Comparison of ENCODE assay signal across 8 cellular contexts in genomic region chr22:31616315-31616980, GRCh38. TPM values are rescaled to one million over a fixed set of nuclear protein-coding genes. Genes with fewer than 3 reads are reported as not detected.
DNase-seq lines count a peak whose midpoint lies in the region; ATAC-seq, FAIRE-seq and TF ChIP-seq lines count a peak whose summit lies in the region.

No MANE protein-coding gene starts in this region.

- DNase-seq in activated T-cell treated with anti-CD3 and anti-CD28 coated beads for 24 hours (ENCODE audit: low read depth) (peak; percentile 26), activated T-cell treated with anti-CD3 and anti-CD28 coated beads for 4 hours (no peak), bronchial epithelial cell (ENCODE audit: low read depth) (no peak), NCI-H524 treated with DMSO at 0.1 percent for 48 hours (lab: John Stamatoyannopoulos, UW) (no peak), hippocampal formation (lab: John Stamatoyannopoulos, UW) (no peak), retina (no peak)
- peak in 1 of 2 donors; percentile 55 for DNase-seq in stimulated activated naive CD8-positive, alpha-beta T cell treated with anti-CD3 and anti-CD28 coated beads, Interleukin-15, amount 100 ng/mL, for 72 hours

- H3K4me3 ChIP-seq in bronchial epithelial cell (ENCODE audit: low read depth, low read length): no peak overlapping the region

- no peaks in the 10 kb centered on the region for H3K27me3 Mint-ChIP-seq in stimulated activated naive CD8-positive, alpha-beta T cell treated with anti-CD3 and anti-CD28 coated beads, Interleukin-15, amount 100 ng/mL, for 72 hours

- H3K4me1 Mint-ChIP-seq in stimulated activated naive CD8-positive, alpha-beta T cell treated with anti-CD3 and anti-CD28 coated beads, Interleukin-15, amount 100 ng/mL, for 72 hours: peaks cover 61% of the 10 kb centered on the region

- no peak for TF ChIP-seq CTCF in bronchial epithelial cell (IDR thresholded peaks at IDR 0.05; ENCODE audit: insufficient read depth, low read length, severe bottlenecking)

- no peaks in the 10 kb centered on the region for H3K27me3 ChIP-seq in bronchial epithelial cell (ENCODE audit: control insufficient read depth, insufficient read depth, low read length)

- FAIRE-seq in bronchial epithelial cell (lab: Jason Lieb, UNC): peak; percentile 52

- peak; percentile 72 for ATAC-seq in HG03442 (IDR thresholded peaks at IDR 0.05; ENCODE audit: unreplicated experiment)
- peak; percentile 86 for ATAC-seq in stimulated activated naive CD8-positive, alpha-beta T cell treated with anti-CD3 and anti-CD28 coated beads, Interleukin-15, amount 100 ng/mL, for 72 hours

- peak overlapping the region in 1 of 2 donors; percentile 44 for H3K4me3 Mint-ChIP-seq in stimulated activated naive CD8-positive, alpha-beta T cell treated with anti-CD3 and anti-CD28 coated beads, Interleukin-15, amount 100 ng/mL, for 72 hours

- H3K9me3 Mint-ChIP-seq in stimulated activated naive CD8-positive, alpha-beta T cell treated with anti-CD3 and anti-CD28 coated beads, Interleukin-15, amount 100 ng/mL, for 72 hours: no peaks in the 10 kb centered on the region

- peak overlapping the region; percentile 61 to 95 for H3K27ac Mint-ChIP-seq in stimulated activated naive CD8-positive, alpha-beta T cell treated with anti-CD3 and anti-CD28 coated beads, Interleukin-15, amount 100 ng/mL, for 72 hours

- peaks cover 28% of the 10 kb centered on the region for H3K36me3 ChIP-seq in bronchial epithelial cell (ENCODE audit: control insufficient read depth, insufficient read depth, low read length)

RNA-seq across cellular contexts. Expression of gene PISD, which starts 45.6 kb away (rescaled TPM):
- 21.9 and 28.7 TPM in 2 replicates for total RNA-seq in bronchial epithelial cell
